Comparison of ENCODE assay signal across 38 cellular contexts in the genomic region with DNA sequence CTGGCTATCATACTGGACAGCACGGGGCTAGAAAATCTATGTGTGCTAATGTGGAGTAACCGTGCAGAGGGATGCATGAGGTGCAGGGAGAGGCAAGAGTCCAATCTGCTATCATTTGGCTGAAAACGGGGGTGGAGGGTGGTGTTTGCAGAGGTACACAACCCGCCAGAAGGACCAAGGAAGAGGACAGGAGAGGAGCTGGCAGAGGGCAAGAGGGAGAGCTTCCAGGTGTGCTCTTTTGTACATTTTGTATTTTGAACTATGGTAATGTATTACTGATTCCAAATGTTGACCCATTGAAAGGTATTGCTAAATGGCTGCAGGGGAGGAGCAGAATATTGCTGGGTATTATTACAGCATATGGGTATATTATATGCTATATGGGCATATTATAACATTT. TPM values are rescaled to one million over a fixed set of nuclear protein-coding genes. Genes with fewer than 3 reads are reported as not detected.
"Had no signal": no experiment of that assay in that cellular context is flagged by ENCODE, and none has a peak within 500 bp of the region (broad histone marks: within the 10 kb centered on the region; RNA-seq: fewer than 3 reads in every experiment).

No MANE protein-coding gene starts in this region.

- H3K36me3 ChIP-seq: adrenal gland, esophagus squamous epithelium, gastroesophageal sphincter, heart right ventricle had no signal

- DNase-seq: activated CD4-positive, alpha-beta memory T cell treated with anti-CD3 and anti-CD28 coated beads for 36 hours; activated CD4-positive, alpha-beta T cell treated with anti-CD3 and anti-CD28 coated beads for 36 hours; activated CD4-positive, CD25-positive, alpha-beta regulatory T cell; activated CD4-positive, CD25-positive, alpha-beta regulatory T cell treated with anti-CD3 and anti-CD28 coated beads, Interleukin-2, amount 50 U/mL, for 72 hours; activated CD8-positive, alpha-beta memory T cell treated with anti-CD3 and anti-CD28 coated beads, Interleukin-2, amount 10 ng/mL, durations not matched to agents 7 days and 5 days; activated CD8-positive, alpha-beta memory T cell treated with anti-CD3 and anti-CD28 coated beads, Interleukin-2, amount 50 U/mL, for 4 hours; activated CD8-positive, alpha-beta T cell treated with anti-CD3 and anti-CD28 coated beads, Interleukin-2, amount 10 ng/mL, durations not matched to agents 7 days and 5 days; activated effector memory CD4-positive, alpha-beta T cell treated with anti-CD3 and anti-CD28 coated beads, Interleukin-2, amount 50 U/mL, for 16 hours; activated naive CD4-positive, alpha-beta T cell treated with anti-CD3 and anti-CD28 coated beads for 36 hours; activated naive CD8-positive, alpha-beta T cell treated with anti-CD3 and anti-CD28 coated beads for 36 hours; activated naive CD8-positive, alpha-beta T cell treated with anti-CD3 and anti-CD28 coated beads, Interleukin-2, amount 50 U/mL, for 24 hours; activated T-cell treated with anti-CD3 and anti-CD28 coated beads, Interleukin-2, amount 50 U/mL, for 1 hour; activated T-cell treated with anti-CD3 and anti-CD28 coated beads, Interleukin-2, amount 50 U/mL, for 48 hours; amygdala; aorta; caudate nucleus; cortex of kidney; dermis blood vessel endothelial cell; effector CD4-positive, alpha-beta T cell; effector memory CD8-positive, alpha-beta T cell; esophagus squamous epithelium; foreskin melanocyte; heart right ventricle; T-helper 17 cell; T1000 had no signal

- H2AFZ ChIP-seq: hepatocyte had no signal

- H3K4me1 Mint-ChIP-seq: activated CD4-positive, alpha-beta T cell treated with anti-CD3 and anti-CD28 coated beads for 36 hours; activated CD8-positive, alpha-beta memory T cell treated with anti-CD3 and anti-CD28 coated beads, Interleukin-2, amount 10 ng/mL, durations not matched to agents 7 days and 5 days; activated naive CD4-positive, alpha-beta T cell treated with anti-CD3 and anti-CD28 coated beads, Interleukin-2, amount 50 U/mL, for 24 hours; activated naive CD8-positive, alpha-beta T cell treated with anti-CD3 and anti-CD28 coated beads for 36 hours; activated naive CD8-positive, alpha-beta T cell treated with anti-CD3 and anti-CD28 coated beads, Interleukin-2, amount 50 U/mL, for 24 hours; T-helper 17 cell had no signal

- H3K4me2 ChIP-seq: hepatocyte had no signal

- H3K9me3 ChIP-seq: adrenal gland, body of pancreas, esophagus squamous epithelium, gastroesophageal sphincter had no signal

- H3K27ac ChIP-seq: adrenal gland, body of pancreas, epithelial cell of prostate, esophagus squamous epithelium, gastroesophageal sphincter, heart right ventricle, hepatocyte had no signal

- H3K79me2 ChIP-seq: hepatocyte had no signal

- H3K36me3 Mint-ChIP-seq: activated CD4-positive, alpha-beta memory T cell treated with anti-CD3 and anti-CD28 coated beads for 36 hours; activated naive CD8-positive, alpha-beta T cell treated with anti-CD3 and anti-CD28 coated beads for 36 hours had no signal

- H3K27me3 Mint-ChIP-seq: activated CD4-positive, alpha-beta memory T cell treated with anti-CD3 and anti-CD28 coated beads for 36 hours; activated CD4-positive, alpha-beta T cell treated with anti-CD3 and anti-CD28 coated beads for 36 hours; activated naive CD4-positive, alpha-beta T cell treated with anti-CD3 and anti-CD28 coated beads, Interleukin-2, amount 50 U/mL, for 24 hours; activated naive CD8-positive, alpha-beta T cell treated with anti-CD3 and anti-CD28 coated beads for 36 hours; activated naive CD8-positive, alpha-beta T cell treated with anti-CD3 and anti-CD28 coated beads, Interleukin-2, amount 50 U/mL, for 24 hours had no signal

- H3K27ac Mint-ChIP-seq: activated CD4-positive, alpha-beta memory T cell treated with anti-CD3 and anti-CD28 coated beads for 36 hours; activated CD4-positive, alpha-beta T cell treated with anti-CD3 and anti-CD28 coated beads for 36 hours; activated CD8-positive, alpha-beta memory T cell treated with anti-CD3 and anti-CD28 coated beads, Interleukin-2, amount 10 ng/mL, durations not matched to agents 7 days and 5 days; activated CD8-positive, alpha-beta T cell treated with anti-CD3 and anti-CD28 coated beads, Interleukin-2, amount 10 ng/mL, durations not matched to agents 7 days and 5 days; activated naive CD4-positive, alpha-beta T cell treated with anti-CD3 and anti-CD28 coated beads for 36 hours; activated naive CD4-positive, alpha-beta T cell treated with anti-CD3 and anti-CD28 coated beads, Interleukin-2, amount 50 U/mL, for 24 hours; activated naive CD8-positive, alpha-beta T cell treated with anti-CD3 and anti-CD28 coated beads for 36 hours; activated naive CD8-positive, alpha-beta T cell treated with anti-CD3 and anti-CD28 coated beads, Interleukin-2, amount 50 U/mL, for 24 hours; activated T-helper 1 cell treated with anti-CD3 and anti-CD28 coated beads, Interleukin-12 subunit alpha, Interleukin-12 subunit beta, Interleukin-2, Interleukin-4 antibody, amounts not matched to agents 30 ng/mL and 10 ng/mL and 1 ng/mL, durations not matched to agents 14 hours and 24 hours and 36 hours; activated T-helper 2 cell treated with anti-CD3 and anti-CD28 coated beads, Interferon-gamma antibody, Interleukin-2, Interleukin-4, amounts not matched to agents 10 μg/mL and 5 μg/mL and 100 μg/mL, durations not matched to agents 14 hours and 24 hours and 36 hours; effector memory CD8-positive, alpha-beta T cell; T-helper 17 cell; T-helper 2 cell treated with Interferon-gamma antibody and Interleukin-4, amounts not matched to agents 5 μg/mL and 100 μg/mL, for 36 hours had no signal

- H3K4me1 ChIP-seq: body of pancreas, gastroesophageal sphincter had no signal

- H3K27me3 ChIP-seq: adrenal gland, body of pancreas, esophagus squamous epithelium, heart right ventricle, hepatocyte had no signal

- ATAC-seq: activated CD4-positive, alpha-beta T cell treated with anti-CD3 and anti-CD28 coated beads for 36 hours; activated CD8-positive, alpha-beta memory T cell treated with anti-CD3 and anti-CD28 coated beads, Interleukin-2, amount 10 ng/mL, durations not matched to agents 7 days and 5 days; activated CD8-positive, alpha-beta T cell treated with anti-CD3 and anti-CD28 coated beads, Interleukin-2, amount 10 ng/mL, durations not matched to agents 7 days and 5 days; body of pancreas; effector memory CD8-positive, alpha-beta T cell; gastroesophageal sphincter; T-helper 17 cell had no signal

- H3K4me3 ChIP-seq: adrenal gland, body of pancreas, esophagus squamous epithelium, gastroesophageal sphincter, heart right ventricle, hepatocyte had no signal

- H3K4me3 Mint-ChIP-seq: activated CD4-positive, alpha-beta memory T cell treated with anti-CD3 and anti-CD28 coated beads for 36 hours; activated CD4-positive, alpha-beta T cell treated with anti-CD3 and anti-CD28 coated beads for 36 hours; activated CD8-positive, alpha-beta memory T cell treated with anti-CD3 and anti-CD28 coated beads, Interleukin-2, amount 10 ng/mL, durations not matched to agents 7 days and 5 days; activated CD8-positive, alpha-beta T cell treated with anti-CD3 and anti-CD28 coated beads, Interleukin-2, amount 10 ng/mL, durations not matched to agents 7 days and 5 days; activated naive CD4-positive, alpha-beta T cell treated with anti-CD3 and anti-CD28 coated beads for 36 hours; activated naive CD4-positive, alpha-beta T cell treated with anti-CD3 and anti-CD28 coated beads, Interleukin-2, amount 50 U/mL, for 24 hours; activated naive CD8-positive, alpha-beta T cell treated with anti-CD3 and anti-CD28 coated beads for 36 hours; activated naive CD8-positive, alpha-beta T cell treated with anti-CD3 and anti-CD28 coated beads, Interleukin-2, amount 50 U/mL, for 24 hours; activated T-helper 1 cell treated with anti-CD3 and anti-CD28 coated beads, Interleukin-12 subunit alpha, Interleukin-12 subunit beta, Interleukin-2, Interleukin-4 antibody, amounts not matched to agents 30 ng/mL and 10 ng/mL and 1 ng/mL, durations not matched to agents 14 hours and 24 hours and 36 hours; effector memory CD8-positive, alpha-beta T cell; T-helper 17 cell; T-helper 2 cell treated with Interferon-gamma antibody and Interleukin-4, amounts not matched to agents 5 μg/mL and 100 μg/mL, for 36 hours had no signal

- H3K9me3 Mint-ChIP-seq: activated naive CD4-positive, alpha-beta T cell treated with anti-CD3 and anti-CD28 coated beads for 36 hours; activated naive CD4-positive, alpha-beta T cell treated with anti-CD3 and anti-CD28 coated beads, Interleukin-2, amount 50 U/mL, for 24 hours; activated naive CD8-positive, alpha-beta T cell treated with anti-CD3 and anti-CD28 coated beads for 36 hours; activated T-helper 1 cell treated with anti-CD3 and anti-CD28 coated beads, Interleukin-12 subunit alpha, Interleukin-12 subunit beta, Interleukin-2, Interleukin-4 antibody, amounts not matched to agents 30 ng/mL and 10 ng/mL and 1 ng/mL, durations not matched to agents 14 hours and 24 hours and 36 hours; activated T-helper 2 cell treated with anti-CD3 and anti-CD28 coated beads, Interferon-gamma antibody, Interleukin-2, Interleukin-4, amounts not matched to agents 10 μg/mL and 5 μg/mL and 100 μg/mL, durations not matched to agents 14 hours and 24 hours and 36 hours; effector memory CD8-positive, alpha-beta T cell; T-helper 2 cell treated with Interferon-gamma antibody and Interleukin-4, amounts not matched to agents 5 μg/mL and 100 μg/mL, for 36 hours had no signal

RNA-seq across cellular contexts. Expression of gene TEKT5, which starts 33.8 kb away (rescaled TPM):
- total RNA-seq: activated CD8-positive, alpha-beta memory T cell treated with anti-CD3 and anti-CD28 coated beads for 36 hours; activated CD8-positive, alpha-beta T cell treated with anti-CD3 and anti-CD28 coated beads, Interleukin-2, amount 10 ng/mL, durations not matched to agents 7 days and 5 days; activated naive CD8-positive, alpha-beta T cell treated with anti-CD3 and anti-CD28 coated beads for 36 hours; activated T-helper 1 cell treated with anti-CD3 and anti-CD28 coated beads, Interleukin-12 subunit alpha, Interleukin-12 subunit beta, Interleukin-2, Interleukin-4 antibody, amounts not matched to agents 30 ng/mL and 10 ng/mL and 1 ng/mL, durations not matched to agents 14 hours and 24 hours and 36 hours; activated T-helper 2 cell treated with anti-CD3 and anti-CD28 coated beads, Interferon-gamma antibody, Interleukin-2, Interleukin-4, amounts not matched to agents 10 μg/mL and 5 μg/mL and 100 μg/mL, durations not matched to agents 14 hours and 24 hours and 36 hours; body of pancreas; chondrocyte; dermis blood vessel endothelial cell; endothelial cell of umbilical vein; esophagus squamous epithelium; fibroblast of lung; hepatocyte; T-helper 17 cell had no signal
- polyA plus RNA-seq: endothelial cell of umbilical vein, heart right ventricle, hepatocyte had no signal
